Comparison of ENCODE assay signal across 12 cellular contexts in genomic region chr21:15140321-15141019, GRCh38.
DNase-seq lines count a peak whose midpoint lies in the region; ATAC-seq and TF ChIP-seq lines count a peak whose summit lies in the region.
"Had no signal": no experiment of that assay in that cellular context is flagged by ENCODE, and none has a peak within 500 bp of the region (broad histone marks: within the 10 kb centered on the region; RNA-seq: fewer than 3 reads in every experiment).

No MANE protein-coding gene starts in this region.

- H3K4me1 Mint-ChIP-seq in WTC11, result no peaks in the 10 kb centered on the region
- H3K4me1 Mint-ChIP-seq: activated CD8-positive, alpha-beta memory T cell treated with anti-CD3 and anti-CD28 coated beads, Interleukin-2, amount 10 ng/mL, durations not matched to agents 7 days and 5 days; natural killer cell had no signal

- no peak overlapping the region for H3K4me3 ChIP-seq in skeletal muscle tissue (ENCODE audit: low read length in 3 of 3)

- no peak overlapping the region for H3K4me3 Mint-ChIP-seq in WTC11
- H3K4me3 Mint-ChIP-seq: activated CD8-positive, alpha-beta memory T cell treated with anti-CD3 and anti-CD28 coated beads, Interleukin-2, amount 10 ng/mL, durations not matched to agents 7 days and 5 days; natural killer cell had no signal

- intact Hi-C loops in left colon (cut with DNase I, micrococcal nuclease), result no loop called here

- no peaks in the 10 kb centered on the region for H3K27me3 Mint-ChIP-seq in WTC11 (ENCODE audit: low read depth)

- POLR2A ChIA-PET in WTC11 (lab: Charles Lee), result no interaction called here

- no peak overlapping the region for H3K27ac Mint-ChIP-seq in WTC11
- H3K27ac Mint-ChIP-seq: activated CD8-positive, alpha-beta memory T cell treated with anti-CD3 and anti-CD28 coated beads, Interleukin-2, amount 10 ng/mL, durations not matched to agents 7 days and 5 days; natural killer cell had no signal

- no peaks in the 10 kb centered on the region for H3K36me3 ChIP-seq in skeletal muscle tissue (ENCODE audit: control insufficient read depth in 3 of 3, insufficient read depth in 3 of 3, low read length in 3 of 3)

- CTCF ChIA-PET in WTC11 (lab: Charles Lee), result no interaction called here

- peaks cover 20 to 30% (median 25%) of the 10 kb centered on the region in 3 donors for H3K4me1 ChIP-seq in skeletal muscle tissue (ENCODE audit: control insufficient read depth in 3 of 3, insufficient read depth in 3 of 3, low read length in 3 of 3)

- peak overlapping the region in 2 of 3 donors; percentile 1 to 18 for H3K9ac ChIP-seq in skeletal muscle tissue (ENCODE audit: low read depth in 1 of 3, low read length in 3 of 3)

- H3K9me3 Mint-ChIP-seq in WTC11, result no peaks in the 10 kb centered on the region
- H3K9me3 Mint-ChIP-seq: natural killer cell had no signal

- DNase-seq in HuH-7 (ENCODE audit: low spot score) (peak; percentile 83), WTC11 (ENCODE audit: low spot score) (no peak), left colon (peak; percentile 83 to 93), KG1 (lab: John Stamatoyannopoulos, UW) (no peak)
- DNase-seq: activated CD8-positive, alpha-beta memory T cell treated with anti-CD3 and anti-CD28 coated beads, Interleukin-2, amount 10 ng/mL, durations not matched to agents 7 days and 5 days; effector memory CD4-positive, alpha-beta T cell; natural killer cell; NCI-H1436 treated with DMSO at 0.1 percent for 48 hours; stimulated activated naive CD4-positive, alpha-beta T cell treated with Interleukin-2 at 50 U/mL for 16 hours had no signal

- TF ChIP-seq CTCF in WTC11 (IDR thresholded peaks at IDR 0.05), result no peak

- ATAC-seq in WTC11 (no peak), left colon (peak; percentile 95), GM19395 (IDR thresholded peaks at IDR 0.05; ENCODE audit: unreplicated experiment) (no peak), GM19328 (IDR thresholded peaks at IDR 0.05; ENCODE audit: unreplicated experiment) (no peak)
- ATAC-seq: activated CD8-positive, alpha-beta memory T cell treated with anti-CD3 and anti-CD28 coated beads, Interleukin-2, amount 10 ng/mL, durations not matched to agents 7 days and 5 days; natural killer cell had no signal

- no peaks in the 10 kb centered on the region for H3K9me3 ChIP-seq in skeletal muscle tissue (ENCODE audit: control insufficient read depth in 3 of 3, low read length in 3 of 3)

- H3K27ac ChIP-seq in skeletal muscle tissue (ENCODE audit: low read depth, low read length), result peak overlapping the region; percentile 12

- H3K36me3 Mint-ChIP-seq in WTC11, result no peaks in the 10 kb centered on the region
- H3K36me3 Mint-ChIP-seq: activated CD8-positive, alpha-beta memory T cell treated with anti-CD3 and anti-CD28 coated beads, Interleukin-2, amount 10 ng/mL, durations not matched to agents 7 days and 5 days; natural killer cell had no signal

- no peaks in the 10 kb centered on the region for H3K27me3 ChIP-seq in skeletal muscle tissue (ENCODE audit: control insufficient read depth in 3 of 3, insufficient read depth in 3 of 3, low read length in 3 of 3)

TF ChIP-seq in WTC11, 78 proteins besides CTCF, POLR2A, EP300 and RAD21:
- TF ChIP-seq AFF4 (CRISPR knock-in tag; IDR thresholded peaks at IDR 0.05; ENCODE audit: borderline replicate concordance), result no peak
- peak; percentile 61; the same call in 1 of the 2 replicates for TF ChIP-seq GABPB1 (CRISPR knock-in tag; IDR thresholded peaks at IDR 0.05)

Comparison
In these comparisons a context has a peak if more than half of its experiments do, and no peak if none do; other contexts are left out.
1. DNase-seq: peak in HuH-7 (single experiment) and left colon (2 of 2); none in WTC11 (single experiment) and KG1 (single experiment).